Comparison of ENCODE assay signal across 18 cellular contexts in genomic region chr4:6463311-6464289, GRCh38. TPM values are rescaled to one million over a fixed set of nuclear protein-coding genes. Genes with fewer than 3 reads are reported as not detected.
DNase-seq lines count a peak whose midpoint lies in the region; ATAC-seq, FAIRE-seq and TF ChIP-seq lines count a peak whose summit lies in the region.
"Had no signal": no experiment of that assay in that cellular context is flagged by ENCODE, and none has a peak within 500 bp of the region (broad histone marks: within the 10 kb centered on the region; RNA-seq: fewer than 3 reads in every experiment).

No MANE protein-coding gene starts in this region.

- peaks cover 0 to 8% of the 10 kb centered on the region in 2 experiments; a peak in 1 of 3 replicates for H3K36me3 ChIP-seq in HEK293 (ENCODE audit: control insufficient read depth in 2 of 2, insufficient read depth in 1 of 2, low read length in 2 of 2)
- H3K36me3 ChIP-seq in bronchial epithelial cell (ENCODE audit: control insufficient read depth, insufficient read depth, low read length): no peaks in the 10 kb centered on the region
- no peaks in the 10 kb centered on the region for H3K36me3 ChIP-seq in stomach
- no peaks in the 10 kb centered on the region for H3K36me3 ChIP-seq in CD8-positive, alpha-beta memory T cell (ENCODE audit: insufficient read depth, low read length)
- H3K36me3 ChIP-seq: BLaER1 treated with 17β-estradiol and CSF1 and Interleukin-3, amounts not matched to agents 10 nM and 100 nM; heart left ventricle had no signal

- peak; percentile 66 for FAIRE-seq in bronchial epithelial cell (lab: Jason Lieb, UNC)

- H3K4me1 ChIP-seq in HEK293 (ENCODE audit: control insufficient read depth, insufficient read depth, low read length) (no peaks in the 10 kb centered on the region), stomach (no peaks in the 10 kb centered on the region)
- no peaks in the 10 kb centered on the region for H3K4me1 ChIP-seq in CD8-positive, alpha-beta memory T cell (ENCODE audit: insufficient read depth, low read length)
- H3K4me1 ChIP-seq: heart left ventricle had no signal

- no peaks in the 10 kb centered on the region for H3K27me3 ChIP-seq in bronchial epithelial cell (ENCODE audit: control insufficient read depth, insufficient read depth, low read length)
- peaks cover 0 to 61% (median 17%) of the 10 kb centered on the region in 3 donors for H3K27me3 ChIP-seq in stomach
- H3K27me3 ChIP-seq in CD8-positive, alpha-beta memory T cell (ENCODE audit: insufficient read depth, low read length, poor library complexity, severe bottlenecking): peaks cover 5% of the 10 kb centered on the region

- H3K36me3 Mint-ChIP-seq in CD8-positive, alpha-beta memory T cell: no peaks in the 10 kb centered on the region

- intact Hi-C loops in stomach (cut with DNase I; ENCODE audit: low total_unique reads): no loop called here

- POLR2A ChIA-PET in HEK293 (lab: Yijun Ruan, JAX): no interaction called here
- POLR2A ChIA-PET in CD8-positive, alpha-beta memory T cell (lab: Charles Lee): no interaction called here

- H3K9me3 ChIP-seq in HEK293 (ENCODE audit: control insufficient read depth, insufficient read depth, low read depth, low read length) (no peaks in the 10 kb centered on the region), stomach (peaks cover 1 to 8% (median 7%) of the 10 kb centered on the region in 4 donors)
- no peaks in the 10 kb centered on the region for H3K9me3 ChIP-seq in CD8-positive, alpha-beta memory T cell (ENCODE audit: low read length)
- H3K9me3 ChIP-seq: SK-N-SH had no signal

- H3K4me3 Mint-ChIP-seq in CD8-positive, alpha-beta memory T cell: no peak overlapping the region
- H3K4me3 Mint-ChIP-seq: activated CD4-positive, alpha-beta T cell treated with anti-CD3 and anti-CD28 coated beads, Interleukin-2, amount 10 ng/mL, durations not matched to agents 24 days and 14 days; activated T-helper 1 cell treated with anti-CD3 and anti-CD28 coated beads, Interleukin-12 subunit alpha, Interleukin-12 subunit beta, Interleukin-2, Interleukin-4 antibody, amounts not matched to agents 30 ng/mL and 10 ng/mL and 1 ng/mL, durations not matched to agents 14 hours and 24 hours and 36 hours had no signal

- TF ChIP-seq EP300 in stomach (IDR thresholded peaks at IDR 0.05): no peak

- H3K4me3 ChIP-seq in HEK293 (ENCODE audit: low read depth, low read length) (no peak overlapping the region), bronchial epithelial cell (ENCODE audit: low read depth, low read length) (no peak overlapping the region), stomach (no peak overlapping the region)
- no peak overlapping the region for H3K4me3 ChIP-seq in CD8-positive, alpha-beta memory T cell (ENCODE audit: low read length)
- H3K4me3 ChIP-seq: BLaER1 treated with 17β-estradiol and CSF1 and Interleukin-3, amounts not matched to agents 10 nM and 100 nM; heart left ventricle had no signal

- DNase-seq in bronchial epithelial cell (ENCODE audit: low read depth): no peak
- peak; percentile 94 for DNase-seq in medulla oblongata (ENCODE audit: extremely low spot score)
- DNase-seq in stomach: peak; percentile 10
- no peak for DNase-seq in DMS 273 (lab: John Stamatoyannopoulos, UW; ENCODE audit: unreplicated experiment)
- DNase-seq in CD8-positive, alpha-beta memory T cell: no peak
- DNase-seq: activated CD4-positive, alpha-beta T cell treated with anti-CD3 and anti-CD28 coated beads, Interleukin-2, amount 10 ng/mL, durations not matched to agents 24 days and 14 days; DND-41; NCI-H2029 treated with DMSO at 0.1 percent for 48 hours; NCI-H526; PC-3; SK-N-SH had no signal

- no peak for TF ChIP-seq POLR2A in stomach (IDR thresholded peaks at IDR 0.05)

- H3K27ac ChIP-seq in HEK293 (ENCODE audit: extremely low read depth, low read depth, low read length) (no peak overlapping the region), stomach (no peak overlapping the region)
- no peak overlapping the region for H3K27ac ChIP-seq in CD8-positive, alpha-beta memory T cell (ENCODE audit: low read depth, low read length)
- H3K27ac ChIP-seq: BLaER1 treated with 17β-estradiol and CSF1 and Interleukin-3, amounts not matched to agents 10 nM and 100 nM; heart left ventricle had no signal

- ATAC-seq in HG02938 (IDR thresholded peaks at IDR 0.05; ENCODE audit: unreplicated experiment): no peak
- ATAC-seq in HG02588 (IDR thresholded peaks at IDR 0.05; ENCODE audit: unreplicated experiment): no peak
- ATAC-seq: PC-3 had no signal

- CTCF ChIA-PET in HEK293 (lab: Yijun Ruan, JAX): interaction anchor here (1.0 kb wide), 1 partner anchor 10 kb away, joined by 4 read pairs; no protein-coding TSS in a partner anchor
- CTCF ChIA-PET in CD8-positive, alpha-beta memory T cell (lab: Charles Lee): no interaction called here

- 61 to 86% (median 67%) methylated on average over 10 to 11 of the region's 11 CpGs for WGBS in stomach, 5 donors

- H3K4me1 Mint-ChIP-seq in CD8-positive, alpha-beta memory T cell: no peaks in the 10 kb centered on the region
- H3K4me1 Mint-ChIP-seq: activated CD4-positive, alpha-beta T cell treated with anti-CD3 and anti-CD28 coated beads, Interleukin-2, amount 10 ng/mL, durations not matched to agents 24 days and 14 days had no signal

- H3K27ac Mint-ChIP-seq in CD8-positive, alpha-beta memory T cell: no peak overlapping the region
- H3K27ac Mint-ChIP-seq: activated CD4-positive, alpha-beta T cell treated with anti-CD3 and anti-CD28 coated beads, Interleukin-2, amount 10 ng/mL, durations not matched to agents 24 days and 14 days; activated T-helper 1 cell treated with anti-CD3 and anti-CD28 coated beads, Interleukin-12 subunit alpha, Interleukin-12 subunit beta, Interleukin-2, Interleukin-4 antibody, amounts not matched to agents 30 ng/mL and 10 ng/mL and 1 ng/mL, durations not matched to agents 14 hours and 24 hours and 36 hours had no signal

- no peak for TF ChIP-seq CTCF in HEK293 (tag by site-specific recombination; IDR thresholded peaks at IDR 0.05)
- no peak for TF ChIP-seq CTCF in bronchial epithelial cell (IDR thresholded peaks at IDR 0.05; ENCODE audit: insufficient read depth, low read length, severe bottlenecking)
- no peak for TF ChIP-seq CTCF in stomach (IDR thresholded peaks at IDR 0.05)

- H3K9me3 Mint-ChIP-seq in CD8-positive, alpha-beta memory T cell: peaks cover 0 to 6% (median 3%) of the 10 kb centered on the region in 5 donors
- H3K9me3 Mint-ChIP-seq: activated CD4-positive, alpha-beta T cell treated with anti-CD3 and anti-CD28 coated beads, Interleukin-2, amount 10 ng/mL, durations not matched to agents 24 days and 14 days; activated T-helper 1 cell treated with anti-CD3 and anti-CD28 coated beads, Interleukin-12 subunit alpha, Interleukin-12 subunit beta, Interleukin-2, Interleukin-4 antibody, amounts not matched to agents 30 ng/mL and 10 ng/mL and 1 ng/mL, durations not matched to agents 14 hours and 24 hours and 36 hours had no signal

- H3K27me3 Mint-ChIP-seq in CD8-positive, alpha-beta memory T cell: peaks cover 22 to 74% of the 10 kb centered on the region in 2 donors

TF ChIP-seq in HEK293, 187 proteins besides CTCF, POLR2A, EP300 and RAD21:
- TF ChIP-seq ZNF239 (tag by site-specific recombination; IDR thresholded peaks at IDR 0.05): no peak
- peak; percentile 47; the same call in 1 of the 2 replicates for TF ChIP-seq ZIC2 (tag by site-specific recombination; IDR thresholded peaks at IDR 0.05)

RNA-seq across cellular contexts. Expression of gene PPP2R2C, which starts 8.8 kb away (rescaled TPM):
- total RNA-seq in bronchial epithelial cell (1.1 and 3.1 TPM in 2 replicates), stomach (1 to 10 TPM in 2 of 5 donors, not detected in 3; 1.4 to 1.5 TPM)
- 1 to 10 TPM in 1 of 3 donors, not detected in 2; 5.0 TPM for polyA plus RNA-seq in stomach
- not detected for total RNA-seq in CD8-positive, alpha-beta memory T cell
- not detected for polyA plus RNA-seq in CD8-positive, alpha-beta memory T cell
- total RNA-seq: activated CD4-positive, alpha-beta T cell treated with anti-CD3 and anti-CD28 coated beads, Interleukin-2, amount 10 ng/mL, durations not matched to agents 24 days and 14 days; activated T-helper 1 cell treated with anti-CD3 and anti-CD28 coated beads, Interleukin-12 subunit alpha, Interleukin-12 subunit beta, Interleukin-2, Interleukin-4 antibody, amounts not matched to agents 30 ng/mL and 10 ng/mL and 1 ng/mL, durations not matched to agents 14 hours and 24 hours and 36 hours; pulmonary artery endothelial cell had no signal

Comparison
In these comparisons a context has a peak if more than half of its experiments do, and no peak if none do; other contexts are left out.
1. DNase-seq: peak in medulla oblongata (single experiment) and stomach (single experiment); none in bronchial epithelial cell (single experiment), DMS 273 (single experiment) and CD8-positive, alpha-beta memory T cell (0 of 5).